ENCODE assay signal across 23 cellular contexts in the genomic region with DNA sequence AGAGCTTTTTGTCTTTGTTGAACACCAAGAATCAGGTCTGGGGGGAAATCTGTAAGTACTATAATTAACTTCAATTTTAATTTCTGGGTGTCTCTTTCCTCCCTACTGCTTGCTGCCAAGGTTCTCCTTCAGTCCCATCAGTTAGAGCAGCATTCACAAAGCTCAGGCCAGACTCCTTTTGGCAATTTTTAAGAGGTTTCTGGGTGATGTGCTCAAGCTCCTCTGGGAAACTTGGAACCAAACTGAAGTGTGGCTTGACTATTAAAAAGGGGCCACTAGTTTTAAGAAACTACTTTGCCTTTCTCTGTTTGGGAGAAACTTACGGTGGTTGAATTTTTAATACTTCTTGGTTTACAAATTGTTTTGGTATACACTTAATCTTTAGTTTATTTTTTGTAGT.
"Had no signal": no experiment of that assay in that cellular context is flagged by ENCODE, and none has a peak within 500 bp of the region (broad histone marks: within the 10 kb centered on the region; RNA-seq: fewer than 3 reads in every experiment).

No MANE protein-coding gene starts in this region.

- DNase-seq: dermis blood vessel endothelial cell; effector CD4-positive, alpha-beta T cell; endodermal cell; erythroblast; foreskin keratinocyte; left cardiac atrium; left ventricle myocardium inferior; mesendoderm; naive thymus-derived CD4-positive, alpha-beta T cell; nephron progenitor cell; psoas muscle; retina; right lobe of liver; spleen; stimulated activated CD4-positive, alpha-beta T cell treated with anti-CD3 and anti-CD28 coated beads, Interleukin-15, amount 100 ng/mL, for 24 hours; stimulated activated CD4-positive, alpha-beta T cell treated with anti-CD3 and anti-CD28 coated beads, Interleukin-1b, Interleukin-23, amount 100 ng/mL, for 48 hours; stimulated activated CD4-positive, alpha-beta T cell treated with anti-CD3 and anti-CD28 coated beads, Interleukin-4, amount 100 ng/mL, for 24 hours; tibial artery; upper lobe of left lung; uterus had no signal

- H3K27me3 ChIP-seq: hepatocyte, right lobe of liver, spleen, tibial artery, upper lobe of left lung, uterus had no signal

- H3K27ac ChIP-seq: foreskin keratinocyte, hepatocyte, left ventricle myocardium inferior, parathyroid adenoma, psoas muscle, right lobe of liver, spleen, tibial artery, upper lobe of left lung, uterus had no signal

- H3K4me2 ChIP-seq: hepatocyte had no signal

- H3K4me3 ChIP-seq: hepatocyte, left ventricle myocardium inferior, lung, psoas muscle, right lobe of liver, spleen, tibial artery, upper lobe of left lung, uterus had no signal

- H3K9me3 ChIP-seq: psoas muscle, right lobe of liver, tibial artery, upper lobe of left lung, uterus had no signal

- H3K9ac ChIP-seq: parathyroid adenoma had no signal

- H3K36me3 ChIP-seq: left ventricle myocardium inferior, right lobe of liver, spleen, tibial artery, upper lobe of left lung, uterus had no signal

- H2AFZ ChIP-seq: hepatocyte, parathyroid adenoma had no signal

- H3K4me1 ChIP-seq: foreskin keratinocyte, parathyroid adenoma, psoas muscle, spleen, tibial artery, uterus had no signal

- H3K79me2 ChIP-seq: hepatocyte, parathyroid adenoma had no signal
